Comparison of ENCODE assay signal across 8 cellular contexts in genomic region chr14:65102441-65103149, GRCh38. TPM values are rescaled to one million over a fixed set of nuclear protein-coding genes. Genes with fewer than 3 reads are reported as not detected.
DNase-seq lines count a peak whose midpoint lies in the region; ATAC-seq, FAIRE-seq and TF ChIP-seq lines count a peak whose summit lies in the region.

MAX (minus strand) TSS chr14:65102517; CDS start chr14:65102339, 178 bp downstream.

- TF ChIP-seq POLR2A in esophagus squamous epithelium (IDR thresholded peaks at IDR 0.05), result peak in 3 of 4 donors; percentile 69 to 89 (median 85)

- TF ChIP-seq CTCF in esophagus squamous epithelium (IDR thresholded peaks at IDR 0.05), result peak in 1 of 6 experiments; percentile 4

- intact Hi-C loops in esophagus squamous epithelium (cut with DNase I), result loop anchor here (10.0 kb wide), 1 partner anchor 108 kb away; no protein-coding TSS in a partner anchor

- H3K27ac ChIP-seq in KOPT-K1 (ENCODE audit: low read depth, low read length, poor library complexity, severe bottlenecking) (peak within 1 kb of the TSS; percentile 91), esophagus squamous epithelium (peak within 1 kb of the TSS; percentile 95 to 99 (median 97))

- H3K9me3 ChIP-seq in KOPT-K1 (ENCODE audit: insufficient read depth, low read length, poor library complexity, severe bottlenecking) (no peaks in the 10 kb centered on the region), esophagus squamous epithelium (no peaks in the 10 kb centered on the region)

- H3K36me3 ChIP-seq in KOPT-K1 (ENCODE audit: insufficient read depth, low read length) (peaks cover 10% of the 10 kb centered on the region), esophagus squamous epithelium (peaks cover 0 to 17% (median 0%) of the 10 kb centered on the region in 3 donors)

- peak; percentile 75 for ATAC-seq in GM21737 (IDR thresholded peaks at IDR 0.05; ENCODE audit: unreplicated experiment)

- H3K27me3 ChIP-seq in esophagus squamous epithelium, result no peaks in the 10 kb centered on the region

- FAIRE-seq in RCC 7860 (lab: Jason Lieb, UNC), result no peak

- DNase-seq in DMS53 treated with DMSO at 0.1 percent for 48 hours (lab: John Stamatoyannopoulos, UW; ENCODE audit: unreplicated experiment), result peak; percentile 97
- peak; percentile 91 for DNase-seq in RCC 7860 (ENCODE audit: low spot score)
- DNase-seq in activated T-helper 1 cell treated with Interleukin-2 at 50 U/mL for 16 hours (ENCODE audit: low read depth), result peak; percentile 96
- DNase-seq in esophagus squamous epithelium (lab: John Stamatoyannopoulos, UW), result peak; percentile 92
- DNase-seq in myocyte (ENCODE audit: low read depth), result peak; percentile 99
- DNase-seq in stimulated activated CD8-positive, alpha-beta memory T cell treated with anti-CD3 and anti-CD28 coated beads, Interleukin-7, amount 100 ng/mL, for 48 hours (ENCODE audit: extremely low read depth in 1 of 2, low read depth in 1 of 2), result peak; percentile 96 to 98

- H3K4me3 ChIP-seq in esophagus squamous epithelium, result peak within 1 kb of the TSS; percentile 95 to 100 (median 98)

- WGBS in esophagus squamous epithelium, 2 donors, result 0% methylated on average over 10 to 13 of the region's 61 CpGs

- peaks cover 11 to 45% (median 30%) of the 10 kb centered on the region in 3 donors for H3K4me1 ChIP-seq in esophagus squamous epithelium

RNA-seq across cellular contexts. Expression of gene MAX, which starts in this region (rescaled TPM):
- total RNA-seq in esophagus squamous epithelium (10 to 100 TPM; 45.3 to 88.7 (median 46.3) TPM), myocyte (38.7 and 43.0 TPM in 2 replicates)
- 64.7 TPM for polyA plus RNA-seq in myocyte (2012)

Comparison
In these comparisons a context has a peak if more than half of its experiments do, and no peak if none do; other contexts are left out.
1. Peak in every context shown above with its lines: DNase-seq, ATAC-seq, H3K4me3 ChIP-seq and H3K27ac ChIP-seq.